Comparison of ENCODE assay signal across 1 cellular context in genomic region chr19:1789282-1790020, GRCh38.
TF ChIP-seq lines count a peak whose summit lies in the region.

No MANE protein-coding gene starts in this region.

TF ChIP-seq in GM23338, 12 proteins besides CTCF, POLR2A, EP300 and RAD21:
- TF ChIP-seq ETS1 (IDR thresholded peaks at IDR 0.05) = no peak
- no peak for TF ChIP-seq ZNF462 (CRISPR knock-in tag; IDR thresholded peaks at IDR 0.05)
- TF ChIP-seq JUNB (IDR thresholded peaks at IDR 0.05; ENCODE audit: unreplicated experiment) = no peak
- no peak for TF ChIP-seq NANOG (IDR thresholded peaks at IDR 0.05; ENCODE audit: borderline replicate concordance)
- peak; percentile 68 for TF ChIP-seq EZH2 (IDR thresholded peaks at IDR 0.05; ENCODE audit: low read depth, unreplicated experiment)
- no peak for TF ChIP-seq EZH2phosphoT487 (IDR thresholded peaks at IDR 0.05; ENCODE audit: unreplicated experiment)
- TF ChIP-seq ZNF114 (CRISPR knock-in tag; IDR thresholded peaks at IDR 0.05) = no peak
- TF ChIP-seq POLR2AphosphoS5 (IDR thresholded peaks at IDR 0.05; ENCODE audit: low read depth) = no peak
